In the genomic region with DNA sequence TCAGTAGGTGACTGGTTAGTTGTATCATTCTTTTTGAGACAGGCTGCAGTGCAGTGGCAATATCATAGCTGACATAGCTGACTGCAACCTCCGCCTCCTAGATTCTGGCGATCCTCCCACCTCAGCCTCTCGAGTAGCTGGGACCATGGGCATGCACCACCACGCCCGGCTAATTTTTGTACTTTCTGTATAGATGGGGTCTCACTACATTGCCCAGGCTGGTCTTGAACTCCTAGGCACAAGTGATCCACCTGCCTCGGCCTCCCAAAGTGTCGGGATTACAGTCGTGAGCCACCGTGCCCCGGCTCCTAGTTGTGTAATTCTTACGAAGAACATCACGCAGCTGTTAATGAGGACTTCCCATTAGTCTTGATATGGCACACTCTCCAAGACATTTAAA, we compare ENCODE assay signal across 8 cellular contexts.
DNase-seq lines count a peak whose midpoint lies in the region; ATAC-seq and TF ChIP-seq lines count a peak whose summit lies in the region.

No MANE protein-coding gene starts in this region.

- no peaks in the 10 kb centered on the region for H3K9me3 Mint-ChIP-seq in endodermal cell

- H3K4me1 Mint-ChIP-seq in endodermal cell, result peaks cover 3% of the 10 kb centered on the region

- 0 out of 2 replicates have a peak overlapping the region, but pooled peaks have one; percentile 81 for H3K9ac ChIP-seq in SK-N-SH
- H3K9ac ChIP-seq in endodermal cell (ENCODE audit: extremely low read depth, low read length, poor library complexity, severe bottlenecking), result no peak overlapping the region

- no peak for TF ChIP-seq RAD21 in SK-N-SH (IDR thresholded peaks at IDR 0.05; ENCODE audit: low read length)

- H4K20me1 ChIP-seq in SK-N-SH (ENCODE audit: insufficient read depth), result peaks cover 3% of the 10 kb centered on the region; the same call in 1 of the 2 replicates

- peak overlapping the region; percentile 93 for H3K4me2 ChIP-seq in SK-N-SH

- TF ChIP-seq CTCF in SK-N-SH (IDR thresholded peaks at IDR 0.05) (no peak; the same call in 1 of the 2 replicates), RWPE1 (conservative IDR thresholded peaks at IDR 0.05; ENCODE audit: low read depth) (no peak), endodermal cell (conservative IDR thresholded peaks at IDR 0.05) (no peak), sigmoid colon (IDR thresholded peaks at IDR 0.05) (no peak)

- no peak for TF ChIP-seq POLR2A in sigmoid colon (IDR thresholded peaks at IDR 0.05)

- 96% methylated on average over 12 of the region's 12 CpGs for WGBS in SK-N-SH (ENCODE audit: low lambda C conversion rate)
- 96 to 98% methylated on average over 8 to 12 of the region's 12 CpGs for WGBS in endodermal cell (ENCODE audit: insufficient coverage in 1 of 2, insufficient read length in 1 of 2), 2 experiments
- WGBS in sigmoid colon, 2 donors, result 95 to 96% methylated on average over 12 of the region's 12 CpGs

- no peak overlapping the region for H3K27ac Mint-ChIP-seq in endodermal cell

- peaks cover 21% of the 10 kb centered on the region for H3F3A ChIP-seq in SK-N-SH (replicated peaks; ENCODE audit: insufficient read depth)

- H3K27me3 ChIP-seq in SK-N-SH (ENCODE audit: insufficient read depth) (no peaks in the 10 kb centered on the region), endodermal cell (ENCODE audit: control insufficient read depth, insufficient read depth, low read length, poor library complexity, severe bottlenecking) (no peaks in the 10 kb centered on the region), sigmoid colon (no peaks in the 10 kb centered on the region)

- DNase-seq in SK-N-SH, result no peak
- no peak for DNase-seq in RWPE1 (ENCODE audit: low spot score)
- DNase-seq in endodermal cell, result no peak
- DNase-seq in sigmoid colon, result peak; percentile 56
- no peak for DNase-seq in stimulated activated CD4-positive, alpha-beta T cell treated with anti-CD3 and anti-CD28 coated beads, Interleukin-4, amount 100 ng/mL, for 24 hours
- DNase-seq in NCI-H2171 (lab: John Stamatoyannopoulos, UW), result no peak
- no peak for DNase-seq in pons (ENCODE audit: low spot score)

- H3K27ac ChIP-seq in SK-N-SH (ENCODE audit: low read depth in 2 of 2, low read length in 1 of 2), result peak overlapping the region in 1 of 2 experiments; percentile 76; a peak in 1 of 4 replicates
- peak overlapping the region; percentile 84 for H3K27ac ChIP-seq in RWPE1
- H3K27ac ChIP-seq in endodermal cell (ENCODE audit: low read depth, low read length), result no peak overlapping the region
- peak overlapping the region; percentile 94 to 100 (median 97) for H3K27ac ChIP-seq in sigmoid colon

- POLR2A ChIA-PET in SK-N-SH (lab: Yijun Ruan, JAX) (no interaction called here), RWPE1 (lab: Yijun Ruan, JAX; ENCODE audit: low non-redundant PET) (no interaction called here)

- CTCF ChIA-PET in SK-N-SH (lab: Yijun Ruan, JAX), result interaction anchor here (0.9 to 2.1 kb wide), 4 partner anchors 12 to 390 kb away, joined by 3 to 6 read pairs (median 4); no protein-coding TSS in a partner anchor
- CTCF ChIA-PET in RWPE1 (lab: Yijun Ruan, JAX), result no interaction called here

- no peaks in the 10 kb centered on the region for H3K27me3 Mint-ChIP-seq in endodermal cell (ENCODE audit: insufficient read depth)

- peaks cover 19% of the 10 kb centered on the region for H3K36me3 Mint-ChIP-seq in endodermal cell (ENCODE audit: low read depth)

- ATAC-seq in SK-N-SH treated with all-trans-retinoic acid at 6 μM for 48 hours, result no peak

- H3K4me3 Mint-ChIP-seq in endodermal cell, result peak overlapping the region; percentile 97

- TF ChIP-seq EP300 in SK-N-SH (IDR thresholded peaks at IDR 0.05; ENCODE audit: borderline replicate concordance in 1 of 2, low read depth in 1 of 2, low read length in 1 of 2), result no peak
- no peak for TF ChIP-seq EP300 in sigmoid colon (IDR thresholded peaks at IDR 0.05)

- peak overlapping the region; percentile 73 to 98; a peak in 2 of 4 replicates for H3K4me3 ChIP-seq in SK-N-SH (ENCODE audit: low read depth in 2 of 2, low read length in 1 of 2)
- H3K4me3 ChIP-seq in endodermal cell (ENCODE audit: low read length), result peak overlapping the region; percentile 97
- H3K4me3 ChIP-seq in sigmoid colon, result peak overlapping the region in 2 of 4 donors; percentile 92 to 100

- H3K4me1 ChIP-seq in SK-N-SH (ENCODE audit: control insufficient read depth in 1 of 2, insufficient read depth in 2 of 2, low read depth in 1 of 2, low read length in 1 of 2) (peaks cover 2 to 16% of the 10 kb centered on the region in 2 experiments; a peak in 2 of 4 replicates), endodermal cell (ENCODE audit: control insufficient read depth, insufficient read depth, low read length) (no peaks in the 10 kb centered on the region), sigmoid colon (peaks cover 0 to 64% (median 53%) of the 10 kb centered on the region in 4 donors)

- H3K9me3 ChIP-seq in SK-N-SH (no peaks in the 10 kb centered on the region), endodermal cell (ENCODE audit: control insufficient read depth, low read length) (no peaks in the 10 kb centered on the region), sigmoid colon (no peaks in the 10 kb centered on the region)

- intact Hi-C loops in sigmoid colon (cut with DNase I), result no loop called here

- H3K36me3 ChIP-seq in SK-N-SH (replicated peaks in 1 of 2; ENCODE audit: control insufficient read depth in 1 of 2, insufficient read depth in 2 of 2, low read length in 1 of 2) (peaks cover 6 to 20% of the 10 kb centered on the region in 2 experiments), endodermal cell (ENCODE audit: control insufficient read depth, insufficient read depth, low read length) (peaks cover 18% of the 10 kb centered on the region), sigmoid colon (peaks cover 0 to under 1% (median 0%) of the 10 kb centered on the region in 4 donors)

- no peaks in the 10 kb centered on the region for H3K9me2 ChIP-seq in SK-N-SH

- no peak overlapping the region for H2AFZ ChIP-seq in SK-N-SH (ENCODE audit: low read depth)

- peaks cover 73% of the 10 kb centered on the region for H3K79me2 ChIP-seq in SK-N-SH (ENCODE audit: insufficient read depth)

TF ChIP-seq in SK-N-SH, 30 proteins besides CTCF, POLR2A, EP300 and RAD21 (continues in another document):
- TF ChIP-seq NRF1 (IDR thresholded peaks at IDR 0.05; ENCODE audit: low read depth, low read length) (no peak), MEF2A (IDR thresholded peaks at IDR 0.05; ENCODE audit: borderline replicate concordance, low read depth) (no peak)
- TF ChIP-seq, protein P1, sequence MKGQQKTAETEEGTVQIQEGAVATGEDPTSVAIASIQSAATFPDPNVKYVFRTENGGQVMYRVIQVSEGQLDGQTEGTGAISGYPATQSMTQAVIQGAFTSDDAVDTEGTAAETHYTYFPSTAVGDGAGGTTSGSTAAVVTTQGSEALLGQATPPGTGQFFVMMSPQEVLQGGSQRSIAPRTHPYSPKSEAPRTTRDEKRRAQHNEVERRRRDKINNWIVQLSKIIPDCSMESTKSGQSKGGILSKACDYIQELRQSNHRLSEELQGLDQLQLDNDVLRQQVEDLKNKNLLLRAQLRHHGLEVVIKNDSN (IDR thresholded peaks at IDR 0.05; ENCODE audit: borderline replicate concordance, low read depth), result no peak

TF ChIP-seq in SK-N-SH treated with all-trans-retinoic acid at 6 μM for 48 hours, 23 proteins besides CTCF, POLR2A, EP300 and RAD21:
- TF ChIP-seq TOX (CRISPR knock-in tag; IDR thresholded peaks at IDR 0.05; ENCODE audit: borderline replicate concordance), result no peak
